Comparison of ENCODE assay signal across 8 cellular contexts in the genomic region with DNA sequence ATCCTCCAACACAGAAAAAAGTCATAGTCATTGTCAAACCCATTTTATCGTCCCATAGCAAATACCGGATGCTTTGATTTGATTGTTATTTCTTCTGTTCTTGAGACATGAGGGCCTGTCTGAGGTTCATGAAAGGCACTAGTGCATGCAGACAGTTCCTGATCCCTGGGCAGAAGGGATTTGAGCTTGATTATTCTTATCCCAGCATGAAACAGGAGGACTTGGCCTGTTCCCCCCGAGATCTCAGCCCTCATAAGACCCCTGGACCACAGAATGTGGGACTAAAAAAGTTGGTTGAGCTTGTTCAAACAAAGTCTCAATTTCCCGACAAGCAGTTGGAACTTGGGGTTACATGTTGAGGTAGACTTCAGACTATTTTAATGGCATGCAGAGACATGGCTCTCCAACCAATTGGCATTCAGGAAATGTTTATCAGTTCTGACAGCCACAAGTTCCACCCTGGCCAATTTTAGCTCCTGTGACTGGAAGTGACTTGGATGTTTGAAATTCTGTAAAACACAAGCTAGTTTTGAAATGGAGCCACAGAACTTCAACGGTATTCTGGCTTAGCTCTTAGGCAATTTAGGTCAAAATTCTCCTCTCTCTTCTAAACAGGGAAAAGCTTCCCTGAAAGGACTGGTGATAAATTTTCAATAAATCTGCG.
DNase-seq lines count a peak whose midpoint lies in the region; ATAC-seq and TF ChIP-seq lines count a peak whose summit lies in the region.

No MANE protein-coding gene starts in this region.

- no peak for ATAC-seq in HG02840 (IDR thresholded peaks at IDR 0.05; ENCODE audit: low FRiP score, unreplicated experiment)

- H2BK12ac ChIP-seq in neuronal stem cell (ENCODE audit: low read length) = no peak overlapping the region

- H3K14ac ChIP-seq in neuronal stem cell (ENCODE audit: low read length) = no peak overlapping the region

- no peak overlapping the region for H3K9ac ChIP-seq in neuronal stem cell (ENCODE audit: low read depth, low read length, poor library complexity)

- H2AFZ ChIP-seq in ACC112 (ENCODE audit: low read length, unreplicated experiment) (peak overlapping the region; percentile 79), neuronal stem cell (ENCODE audit: low read length) (peak overlapping the region; percentile 42)

- no peak overlapping the region for H2BK5ac ChIP-seq in neuronal stem cell (ENCODE audit: low read length)

- no peak overlapping the region for H2BK120ac ChIP-seq in neuronal stem cell (ENCODE audit: low read depth, low read length)

- no peak for TF ChIP-seq CTCF in fibroblast of the aortic adventitia (IDR thresholded peaks at IDR 0.05; ENCODE audit: insufficient read depth, low read length)

- no peaks in the 10 kb centered on the region for H3K36me3 ChIP-seq in ACC112 (ENCODE audit: insufficient read depth, low read length)
- H3K36me3 ChIP-seq in SJCRH30 = no peaks in the 10 kb centered on the region
- no peaks in the 10 kb centered on the region for H3K36me3 ChIP-seq in neuronal stem cell (replicated peaks in 1 of 2; ENCODE audit: control insufficient read depth in 2 of 2, insufficient read depth in 2 of 2, low read length in 2 of 2)

- H3K4ac ChIP-seq in neuronal stem cell (ENCODE audit: low read length) = no peak overlapping the region

- no CpG with 5 or more reads among the region's 6 CpGs for WGBS in neuronal stem cell (ENCODE audit: extremely low coverage in 2 of 2, insufficient read length in 2 of 2, insufficient replicate concordance in 1 of 2), 2 donors

- peak overlapping the region; percentile 38; the same call in 1 of the 2 replicates for H3K27ac ChIP-seq in ACC112 (ENCODE audit: low read depth, low read length)
- peak overlapping the region; percentile 28; the same call in 1 of the 2 replicates for H3K27ac ChIP-seq in SJCRH30
- H3K27ac ChIP-seq in neuronal stem cell (replicated peaks; ENCODE audit: low read length) = no peak overlapping the region

- DNase-seq in SJCRH30 (peak; percentile 2), fibroblast of the aortic adventitia (ENCODE audit: low read depth) (peak; percentile 97), neuronal stem cell (ENCODE audit: low spot score) (no peak), SHP77 treated with DMSO at 0.1 percent for 48 hours (lab: John Stamatoyannopoulos, UW) (no peak), glomerular visceral epithelial cell (ENCODE audit: extremely low spot score) (no peak), NCI-H1105 treated with DMSO at 0.1 percent for 48 hours (lab: John Stamatoyannopoulos, UW) (no peak)

- H3K4me1 ChIP-seq in ACC112 (ENCODE audit: control insufficient read depth, insufficient read depth, low read length, unreplicated experiment) (peaks cover 10% of the 10 kb centered on the region), SJCRH30 (peaks cover 4% of the 10 kb centered on the region; the same call in 1 of the 2 replicates), neuronal stem cell (ENCODE audit: control insufficient read depth in 2 of 2, insufficient read depth in 1 of 2, low read depth in 1 of 2, low read length in 2 of 2) (peaks cover 0 to 2% of the 10 kb centered on the region in 2 donors)

- H3K23ac ChIP-seq in neuronal stem cell (ENCODE audit: low read depth, low read length, poor library complexity) = no peak overlapping the region

- H3K4me3 ChIP-seq in ACC112 (ENCODE audit: low read depth, low read length) (no peak overlapping the region), SJCRH30 (no peak overlapping the region), fibroblast of the aortic adventitia (ENCODE audit: low read depth, low read length) (no peak overlapping the region), neuronal stem cell (ENCODE audit: low read length in 2 of 2) (no peak overlapping the region)

- no peak overlapping the region for H2BK15ac ChIP-seq in neuronal stem cell (ENCODE audit: low read length)

- H3K27me3 ChIP-seq in ACC112 (ENCODE audit: insufficient read depth, low read length) (no peaks in the 10 kb centered on the region), SJCRH30 (no peaks in the 10 kb centered on the region), neuronal stem cell (ENCODE audit: control insufficient read depth in 3 of 3, insufficient read depth in 3 of 3, low read depth in 1 of 3, low read length in 3 of 3) (no peaks in the 10 kb centered on the region)

- H3K18ac ChIP-seq in neuronal stem cell (ENCODE audit: low read length) = no peak overlapping the region

- no peak overlapping the region for H4K8ac ChIP-seq in neuronal stem cell (ENCODE audit: low read depth, low read length)

- H3K79me2 ChIP-seq in ACC112 (ENCODE audit: control insufficient read depth, insufficient read depth, low read length, unreplicated experiment) = no peaks in the 10 kb centered on the region

- H3K4me2 ChIP-seq in neuronal stem cell (ENCODE audit: insufficient read depth, low read length, poor library complexity, severe bottlenecking) = no peak overlapping the region

- no peaks in the 10 kb centered on the region for H3K79me1 ChIP-seq in neuronal stem cell (ENCODE audit: low read depth, low read length)

- H4K91ac ChIP-seq in neuronal stem cell (ENCODE audit: low read depth, low read length, poor library complexity) = no peak overlapping the region

- H2AK5ac ChIP-seq in neuronal stem cell (ENCODE audit: low read depth, low read length) = no peak overlapping the region

- H3K9me3 ChIP-seq in SJCRH30 (replicated peaks) = no peaks in the 10 kb centered on the region
- no peaks in the 10 kb centered on the region for H3K9me3 ChIP-seq in neuronal stem cell (replicated peaks in 1 of 2; ENCODE audit: control insufficient read depth in 2 of 2, insufficient read depth in 1 of 2, low read depth in 1 of 2, low read length in 2 of 2)

Comparison
In these comparisons a context has a peak if more than half of its experiments do, and no peak if none do; other contexts are left out.
1. DNase-seq: peak in SJCRH30 (2 of 2) and fibroblast of the aortic adventitia (single experiment); none in neuronal stem cell (single experiment), SHP77 treated with DMSO at 0.1 percent for 48 hours (single experiment), glomerular visceral epithelial cell (single experiment) and NCI-H1105 treated with DMSO at 0.1 percent for 48 hours (single experiment).